14 cellular contexts compared by ENCODE assay signal in the genomic region with DNA sequence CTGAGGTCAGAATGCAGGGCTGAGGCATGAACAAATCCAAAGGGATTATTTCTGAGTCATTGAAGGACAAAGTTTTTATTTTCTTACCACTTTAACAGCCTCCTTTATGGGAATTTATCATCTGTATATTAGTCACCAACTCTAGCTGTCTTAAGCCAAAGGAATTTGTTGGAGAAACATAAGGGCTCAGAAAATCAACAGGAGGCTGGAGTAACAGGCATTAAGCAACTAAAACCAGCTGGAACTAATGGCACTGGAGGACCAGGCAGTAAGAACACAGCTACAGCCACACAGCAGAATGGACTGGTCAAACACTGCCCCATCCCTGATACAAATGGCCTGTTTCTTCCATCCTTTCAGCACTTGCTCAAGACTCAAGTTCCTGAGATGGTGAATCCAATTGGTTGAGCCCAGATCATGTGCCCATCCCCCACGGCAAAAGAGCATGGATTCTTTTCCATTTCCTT.
DNase-seq lines count a peak whose midpoint lies in the region; ATAC-seq, FAIRE-seq and TF ChIP-seq lines count a peak whose summit lies in the region.
"Had no signal": no experiment of that assay in that cellular context is flagged by ENCODE, and none has a peak within 500 bp of the region (broad histone marks: within the 10 kb centered on the region; RNA-seq: fewer than 3 reads in every experiment).

No MANE protein-coding gene starts in this region.

- DNase-seq in AG10803 (ENCODE audit: low read depth) (peak; percentile 95), Panc1 (ENCODE audit: low read depth, low spot score) (peak; percentile 38), endothelial cell of umbilical vein (ENCODE audit: low read depth, low spot score) (peak; percentile 17), myocyte (ENCODE audit: low read depth) (peak; percentile 79), mucosa of gallbladder (ENCODE audit: low spot score) (no peak)
- DNase-seq in activated CD4-positive, alpha-beta T cell treated with anti-CD3 and anti-CD28 coated beads, Interleukin-2, amount 50 U/mL, for 48 hours, result no peak
- no peak for DNase-seq in activated CD4-positive, alpha-beta T cell treated with anti-CD3 and anti-CD28 coated beads for 48 hours
- DNase-seq: CD4-positive, alpha-beta memory T cell; left ventricle myocardium superior; NCI-H1092; retina had no signal

- H3K9me3 ChIP-seq in Panc1 (ENCODE audit: control insufficient read depth, insufficient read depth, low read depth, low read length), result no peaks in the 10 kb centered on the region
- H3K9me3 ChIP-seq in endothelial cell of umbilical vein (replicated peaks; ENCODE audit: control insufficient read depth, insufficient read depth, low read length), result no peaks in the 10 kb centered on the region

- no peaks in the 10 kb centered on the region for H4K20me1 ChIP-seq in endothelial cell of umbilical vein (replicated peaks; ENCODE audit: control insufficient read depth, extremely low read depth, insufficient read depth, low read length)

- no peak for TF ChIP-seq POLR2A in endothelial cell of umbilical vein (IDR thresholded peaks at IDR 0.05; ENCODE audit: low read depth, low read length)

- peak; percentile 26; the same call in 1 of the 2 replicates for ATAC-seq in Panc1
- ATAC-seq in HG03045 (IDR thresholded peaks at IDR 0.05; ENCODE audit: unreplicated experiment), result no peak
- ATAC-seq: activated T-helper 17 cell treated with anti-CD3 and anti-CD28 coated beads, Interleukin-2, amount 50 U/mL, for 72 hours; left ventricle myocardium superior had no signal

- no peaks in the 10 kb centered on the region for H3K9me1 ChIP-seq in endothelial cell of umbilical vein (replicated peaks; ENCODE audit: control insufficient read depth, extremely low read depth, insufficient read depth, low read length)

- intact Hi-C loops in Panc1 (cut with micrococcal nuclease; ENCODE audit: unreplicated experiment), result loop anchor here (5.0 kb wide), 1 partner anchor 134 kb away; no protein-coding TSS in a partner anchor
- intact Hi-C loops in endothelial cell of umbilical vein (cut with micrococcal nuclease), result no loop called here

- H3K9ac ChIP-seq in endothelial cell of umbilical vein (replicated peaks; ENCODE audit: extremely low read depth, insufficient read depth, low read length), result no peak overlapping the region

- CTCF ChIA-PET in Panc1 (lab: Charles Lee), result interaction anchor here (0.7 kb wide), 1 partner anchor 720 kb away, joined by 4 read pairs; no protein-coding TSS in a partner anchor
- CTCF ChIA-PET in endothelial cell of umbilical vein (lab: Charles Lee), result interaction anchor here (1.2 kb wide), 1 partner anchor 13 kb away, joined by 3 read pairs; no protein-coding TSS in a partner anchor

- POLR2A ChIA-PET in Panc1 (lab: Charles Lee) (no interaction called here), endothelial cell of umbilical vein (lab: Charles Lee) (no interaction called here)

- dilution Hi-C loops in endothelial cell of umbilical vein (cut with MboI; ENCODE audit: extremely low pct_ligation_motif_present, low sequenced_read_pairs), result no loop called here

- peak; percentile 55 for FAIRE-seq in endothelial cell of umbilical vein (lab: Jason Lieb, UNC)
- FAIRE-seq: GM12892 had no signal

- TF ChIP-seq CTCF in AG10803 (conservative IDR thresholded peaks at IDR 0.05; ENCODE audit: low read length) (no peak), Panc1 (IDR thresholded peaks at IDR 0.05) (no peak), endothelial cell of umbilical vein (IDR thresholded peaks at IDR 0.05; ENCODE audit: extremely low read depth in 1 of 2, insufficient read depth in 1 of 2, low read depth in 1 of 2, low read length in 2 of 2) (no peak)

- H2AFZ ChIP-seq in endothelial cell of umbilical vein (ENCODE audit: low read depth, low read length), result no peak overlapping the region

- H3K4me3 ChIP-seq in AG10803 (ENCODE audit: low read length) (no peak overlapping the region), Panc1 (ENCODE audit: low read depth in 2 of 2, low read length in 2 of 2) (no peak overlapping the region), endothelial cell of umbilical vein (replicated peaks in 1 of 3; ENCODE audit: insufficient read depth in 1 of 3, low read depth in 1 of 3, low read length in 3 of 3) (no peak overlapping the region)

- H3K4me1 ChIP-seq in Panc1 (ENCODE audit: control insufficient read depth, insufficient read depth, low read length) (no peaks in the 10 kb centered on the region), endothelial cell of umbilical vein (ENCODE audit: control insufficient read depth, extremely low read depth, insufficient read depth, low read length) (no peaks in the 10 kb centered on the region)

- H3K27me3 ChIP-seq in Panc1 (ENCODE audit: control insufficient read depth, insufficient read depth, low read length) (no peaks in the 10 kb centered on the region), endothelial cell of umbilical vein (ENCODE audit: control insufficient read depth in 2 of 2, insufficient read depth in 2 of 2, low read length in 2 of 2) (peaks cover 0 to 2% of the 10 kb centered on the region in 2 experiments)

- H3K36me3 ChIP-seq in Panc1 (ENCODE audit: control insufficient read depth, insufficient read depth, low read length) (no peaks in the 10 kb centered on the region), endothelial cell of umbilical vein (ENCODE audit: control insufficient read depth in 2 of 2, extremely low read depth in 1 of 2, insufficient read depth in 2 of 2, low read length in 2 of 2) (no peaks in the 10 kb centered on the region)

- H3K4me2 ChIP-seq in endothelial cell of umbilical vein (ENCODE audit: insufficient read depth, low read length), result no peak overlapping the region

- H3K79me2 ChIP-seq in endothelial cell of umbilical vein (ENCODE audit: control insufficient read depth, insufficient read depth, low read length), result no peaks in the 10 kb centered on the region

- H3K27ac ChIP-seq in Panc1 (ENCODE audit: low read length) (no peak overlapping the region), endothelial cell of umbilical vein (ENCODE audit: insufficient read depth, low read depth, low read length) (no peak overlapping the region)

- no TSS peak for BruUV-seq in Panc1 (replicated peaks; lab: Mats Ljungman, UMichigan)
- BruUV-seq in endothelial cell of umbilical vein (replicated peaks; lab: Mats Ljungman, UMichigan), result no TSS peak

- in situ Hi-C loops in Panc1 (cut with HindIII; ENCODE audit: low pct_unique_long_range_greater_than_20kb, low sequenced_read_pairs), result no loop called here

TF ChIP-seq in endothelial cell of umbilical vein, 7 proteins besides CTCF, POLR2A, EP300 and RAD21:
- TF ChIP-seq MYC (IDR thresholded peaks at IDR 0.05; ENCODE audit: low read depth, low read length), result no peak
- TF ChIP-seq JUN (IDR thresholded peaks at IDR 0.05; ENCODE audit: borderline replicate concordance, insufficient read depth, insufficient read length, low read depth), result no peak
- no peak for TF ChIP-seq FOS (IDR thresholded peaks at IDR 0.05; ENCODE audit: borderline replicate concordance, insufficient read depth, low read length)
- no peak for TF ChIP-seq EZH2 (IDR thresholded peaks at IDR 0.05; ENCODE audit: borderline replicate concordance, low read depth, low read length, severe bottlenecking)
- TF ChIP-seq, protein P1, sequence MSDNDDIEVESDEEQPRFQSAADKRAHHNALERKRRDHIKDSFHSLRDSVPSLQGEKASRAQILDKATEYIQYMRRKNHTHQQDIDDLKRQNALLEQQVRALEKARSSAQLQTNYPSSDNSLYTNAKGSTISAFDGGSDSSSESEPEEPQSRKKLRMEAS (IDR thresholded peaks at IDR 0.05; ENCODE audit: insufficient read depth, insufficient read length), result no peak
- no peak for TF ChIP-seq GATA2 (IDR thresholded peaks at IDR 0.05; ENCODE audit: insufficient read depth, insufficient read length, low read depth, low read length)
- TF ChIP-seq POLR2AphosphoS5 (IDR thresholded peaks at IDR 0.05; ENCODE audit: insufficient read depth, low read depth, low read length), result no peak
TF ChIP-seq in endothelial cell of umbilical vein: peak in this region for 0.

Comparison
In these comparisons a context has a peak if more than half of its experiments do, and no peak if none do; other contexts are left out.
1. DNase-seq: peak in AG10803 (single experiment), Panc1 (single experiment), endothelial cell of umbilical vein (single experiment) and myocyte (single experiment); none in mucosa of gallbladder (single experiment), activated CD4-positive, alpha-beta T cell treated with anti-CD3 and anti-CD28 coated beads, Interleukin-2, amount 50 U/mL, for 48 hours (0 of 2) and activated CD4-positive, alpha-beta T cell treated with anti-CD3 and anti-CD28 coated beads for 48 hours (single experiment).